ENCODE assay signal across 9 cellular contexts in genomic region chr14:60658116-60658515, GRCh38. TPM values are rescaled to one million over a fixed set of nuclear protein-coding genes. Genes with fewer than 3 reads are reported as not detected.
DNase-seq lines count a peak whose midpoint lies in the region; ATAC-seq and TF ChIP-seq lines count a peak whose summit lies in the region.
"Had no signal": no experiment of that assay in that cellular context is flagged by ENCODE, and none has a peak within 500 bp of the region (broad histone marks: within the 10 kb centered on the region; RNA-seq: fewer than 3 reads in every experiment).

No MANE protein-coding gene starts in this region.

- intact Hi-C loops in CD4-positive, alpha-beta T cell (cut with DNase I, micrococcal nuclease), result no loop called here
- intact Hi-C loops in aorta (cut with DNase I), result loop anchor here in 1 of 2 donors (5.0 kb wide), 1 partner anchor 64 kb away; the partner anchor contains the start of gene SIX4

- 47 to 53% methylated on average over 10 of the region's 10 CpGs for WGBS in aorta, 2 donors

- no peak overlapping the region for H3K27ac ChIP-seq in CD4-positive, alpha-beta T cell (ENCODE audit: low read depth, low read length)
- H3K27ac ChIP-seq in aorta (ENCODE audit: low read depth in 1 of 2, low read length in 2 of 2) (no peak overlapping the region), WERI-Rb-1 (no peak overlapping the region)

- no peaks in the 10 kb centered on the region for H3K9me3 ChIP-seq in CD4-positive, alpha-beta T cell (ENCODE audit: control insufficient read depth, low read length)
- peaks cover 1% of the 10 kb centered on the region for H3K9me3 ChIP-seq in aorta (ENCODE audit: control insufficient read depth, low read length)
- no peaks in the 10 kb centered on the region for H3K9me3 ChIP-seq in WERI-Rb-1 (ENCODE audit: severe bottlenecking)

- H3K9me3 Mint-ChIP-seq in CD4-positive, alpha-beta T cell, result no peaks in the 10 kb centered on the region
- peaks cover 0 to 16% (median 2%) of the 10 kb centered on the region in 3 donors for H3K9me3 Mint-ChIP-seq in IgD-negative memory B cell
- no peaks in the 10 kb centered on the region for H3K9me3 Mint-ChIP-seq in central memory CD8-positive, alpha-beta T cell
- no peaks in the 10 kb centered on the region for H3K9me3 Mint-ChIP-seq in natural killer cell treated with Interleukin-12 subunit alpha and Interleukin-12 subunit beta and Interleukin-15 and Interleukin-18, amount 100 ng/mL, for 72 hours

- peaks cover 81% of the 10 kb centered on the region for H3K27me3 ChIP-seq in CD4-positive, alpha-beta T cell (ENCODE audit: control insufficient read depth, insufficient read depth, low read length)
- H3K27me3 ChIP-seq in aorta (ENCODE audit: control insufficient read depth in 1 of 2, insufficient read depth in 2 of 2, low read length in 1 of 2), result no peaks in the 10 kb centered on the region
- H3K27me3 ChIP-seq in WERI-Rb-1 (ENCODE audit: insufficient read depth, low read depth, severe bottlenecking), result peaks cover 10% of the 10 kb centered on the region

- H3K4me1 ChIP-seq in aorta (ENCODE audit: control insufficient read depth in 1 of 2, insufficient read depth in 2 of 2, low read length in 2 of 2), result no peaks in the 10 kb centered on the region

- TF ChIP-seq CTCF in CD4-positive, alpha-beta T cell (IDR thresholded peaks at IDR 0.05), result no peak
- TF ChIP-seq CTCF in WERI-Rb-1 (IDR thresholded peaks at IDR 0.05; ENCODE audit: low read depth, low read length), result no peak

- H3K27me3 Mint-ChIP-seq in CD4-positive, alpha-beta T cell, result peaks cover 94% of the 10 kb centered on the region
- H3K27me3 Mint-ChIP-seq in IgD-negative memory B cell, result peaks cover 66% of the 10 kb centered on the region
- H3K27me3 Mint-ChIP-seq in central memory CD8-positive, alpha-beta T cell, result peaks cover 96% of the 10 kb centered on the region
- H3K27me3 Mint-ChIP-seq in natural killer cell treated with Interleukin-12 subunit alpha and Interleukin-12 subunit beta and Interleukin-15 and Interleukin-18, amount 100 ng/mL, for 72 hours, result peaks cover 63 to 79% of the 10 kb centered on the region in 2 donors

- H3K4me3 ChIP-seq in aorta (ENCODE audit: low read length in 2 of 2) (no peak overlapping the region), WERI-Rb-1 (ENCODE audit: low read depth, low read length) (no peak overlapping the region)

- DNase-seq in CD4-positive, alpha-beta T cell, result no peak
- no peak for DNase-seq in central memory CD8-positive, alpha-beta T cell (ENCODE audit: low spot score in 2 of 2)
- no peak for DNase-seq in natural killer cell treated with Interleukin-12 subunit alpha and Interleukin-12 subunit beta and Interleukin-15 and Interleukin-18, amount 100 ng/mL, for 72 hours (ENCODE audit: low spot score)
- DNase-seq in aorta (no peak), WERI-Rb-1 (no peak)
- DNase-seq: cortex of kidney had no signal

- no peaks in the 10 kb centered on the region for H3K36me3 Mint-ChIP-seq in CD4-positive, alpha-beta T cell (ENCODE audit: low read depth)
- H3K36me3 Mint-ChIP-seq in IgD-negative memory B cell, result no peaks in the 10 kb centered on the region
- H3K36me3 Mint-ChIP-seq in central memory CD8-positive, alpha-beta T cell (ENCODE audit: insufficient read depth), result peaks cover 4% of the 10 kb centered on the region
- peaks cover 5% of the 10 kb centered on the region for H3K36me3 Mint-ChIP-seq in natural killer cell treated with Interleukin-12 subunit alpha and Interleukin-12 subunit beta and Interleukin-15 and Interleukin-18, amount 100 ng/mL, for 72 hours

- peak overlapping the region; percentile 66 for H3K4me3 Mint-ChIP-seq in CD4-positive, alpha-beta T cell
- peak overlapping the region; percentile 87 to 98 (median 93) for H3K4me3 Mint-ChIP-seq in IgD-negative memory B cell
- peak overlapping the region; percentile 62 for H3K4me3 Mint-ChIP-seq in central memory CD8-positive, alpha-beta T cell
- H3K4me3 Mint-ChIP-seq in natural killer cell treated with Interleukin-12 subunit alpha and Interleukin-12 subunit beta and Interleukin-15 and Interleukin-18, amount 100 ng/mL, for 72 hours, result peak overlapping the region; percentile 92

- POLR2A ChIA-PET in CD4-positive, alpha-beta T cell (lab: Charles Lee), result no interaction called here

- no peak overlapping the region for H3K27ac Mint-ChIP-seq in CD4-positive, alpha-beta T cell
- peak overlapping the region; percentile 61 to 76 (median 69) for H3K27ac Mint-ChIP-seq in IgD-negative memory B cell
- no peak overlapping the region for H3K27ac Mint-ChIP-seq in central memory CD8-positive, alpha-beta T cell (ENCODE audit: low read depth)
- no peak overlapping the region for H3K27ac Mint-ChIP-seq in natural killer cell treated with Interleukin-12 subunit alpha and Interleukin-12 subunit beta and Interleukin-15 and Interleukin-18, amount 100 ng/mL, for 72 hours

- peaks cover 44% of the 10 kb centered on the region for H3K4me1 Mint-ChIP-seq in CD4-positive, alpha-beta T cell (ENCODE audit: low read depth)
- peaks cover 18 to 45% (median 23%) of the 10 kb centered on the region in 3 donors for H3K4me1 Mint-ChIP-seq in IgD-negative memory B cell
- H3K4me1 Mint-ChIP-seq in central memory CD8-positive, alpha-beta T cell, result peaks cover 28% of the 10 kb centered on the region
- peaks cover 25 to 33% of the 10 kb centered on the region in 2 donors for H3K4me1 Mint-ChIP-seq in natural killer cell treated with Interleukin-12 subunit alpha and Interleukin-12 subunit beta and Interleukin-15 and Interleukin-18, amount 100 ng/mL, for 72 hours (ENCODE audit: low read depth in 2 of 2)

- ATAC-seq in CD4-positive, alpha-beta T cell (ENCODE audit: poor library complexity), result no peak
- ATAC-seq in central memory CD8-positive, alpha-beta T cell (replicated peaks; ENCODE audit: extremely low read depth, poor library complexity, severe bottlenecking), result no peak
- ATAC-seq in natural killer cell treated with Interleukin-12 subunit alpha and Interleukin-12 subunit beta and Interleukin-15 and Interleukin-18, amount 100 ng/mL, for 72 hours, result no peak
- no peak for ATAC-seq in HG03354 (IDR thresholded peaks at IDR 0.05; ENCODE audit: poor library complexity, severe bottlenecking, unreplicated experiment)
- no peak for ATAC-seq in GM19397 (IDR thresholded peaks at IDR 0.05; ENCODE audit: unreplicated experiment)
- ATAC-seq in aorta (ENCODE audit: low FRiP score), result no peak

- no peaks in the 10 kb centered on the region for H3K36me3 ChIP-seq in aorta (ENCODE audit: control insufficient read depth in 1 of 2, insufficient read depth in 2 of 2, low read length in 1 of 2)
- no peaks in the 10 kb centered on the region for H3K36me3 ChIP-seq in WERI-Rb-1

- CTCF ChIA-PET in CD4-positive, alpha-beta T cell (lab: Charles Lee), result no interaction called here

RNA-seq across cellular contexts. Expression of gene SIX1, which starts 8.8 kb away (rescaled TPM):
- total RNA-seq in CD4-positive, alpha-beta T cell, result not detected
- polyA plus RNA-seq in IgD-negative memory B cell, result not detected
- not detected for total RNA-seq in natural killer cell treated with Interleukin-12 subunit alpha and Interleukin-12 subunit beta and Interleukin-15 and Interleukin-18, amount 100 ng/mL, for 72 hours
- 10 to 100 TPM in 1 of 2 donors, 1 to 10 TPM in 1; 2.2 to 10.6 TPM for total RNA-seq in aorta
- polyA plus RNA-seq in aorta, result 1 to 10 TPM in 1 of 2 donors, under 1 TPM in 1; 0.10 to 1.5 TPM

Comparison
In these comparisons a context has a peak if more than half of its experiments do, and no peak if none do; other contexts are left out.
1. H3K27ac Mint-ChIP-seq: peak in IgD-negative memory B cell (3 of 3); none in CD4-positive, alpha-beta T cell (single experiment), central memory CD8-positive, alpha-beta T cell (single experiment) and natural killer cell treated with Interleukin-12 subunit alpha and Interleukin-12 subunit beta and Interleukin-15 and Interleukin-18, amount 100 ng/mL, for 72 hours (0 of 2).
2. Peak in every context shown above with its lines, with median percentiles within 50 percentile points of each other: H3K4me3 Mint-ChIP-seq.